9 cellular contexts compared by ENCODE assay signal in genomic region chr2:240820607-240821428, GRCh38. TPM values are rescaled to one million over a fixed set of nuclear protein-coding genes. Genes with fewer than 3 reads are reported as not detected.
A peak's percentile ranks its signal among the peaks of the same experiment; 100 is the strongest.
DNase-seq lines count a peak whose midpoint lies in the region; ATAC-seq and TF ChIP-seq lines count a peak whose summit lies in the region.
"Had no signal": no experiment of that assay in that cellular context is flagged by ENCODE, and none has a peak within 500 bp of the region (broad histone marks: within the 10 kb centered on the region; RNA-seq: fewer than 3 reads in every experiment).

No MANE protein-coding gene starts in this region.

- H4K8ac ChIP-seq in IMR-90 (ENCODE audit: low read depth in 2 of 2, low read length in 2 of 2) = no peak overlapping the region

- in situ Hi-C loops in IMR-90 (cut with MboI; ENCODE audit: low sequenced_read_pairs) = no loop called here

- no peaks in the 10 kb centered on the region for H3K9me2 ChIP-seq in PC-3 (replicated peaks; ENCODE audit: low read length)

- H2BK120ac ChIP-seq in IMR-90 (ENCODE audit: low read depth, low read length) = no peak overlapping the region

- TF ChIP-seq RAD21 in IMR-90 (IDR thresholded peaks at IDR 0.05; ENCODE audit: low read length) = no peak

- H3K4ac ChIP-seq in IMR-90 (ENCODE audit: low read depth, low read length) = no peak overlapping the region

- H2BK5ac ChIP-seq in IMR-90 (ENCODE audit: low read depth, low read length, poor library complexity, severe bottlenecking) = no peak overlapping the region

- no peak overlapping the region for H3K56ac ChIP-seq in IMR-90 (ENCODE audit: extremely low read depth, insufficient read depth, low read length)

- H4K20me1 ChIP-seq in IMR-90 (ENCODE audit: insufficient read depth, low read length) (no peaks in the 10 kb centered on the region; the same call in 1 of the 2 replicates), PC-3 (ENCODE audit: low read length) (no peaks in the 10 kb centered on the region)

- H2BK15ac ChIP-seq in IMR-90 (ENCODE audit: low read depth, low read length) = no peak overlapping the region

- peaks cover 14% of the 10 kb centered on the region for H3K4me1 Mint-ChIP-seq in endothelial cell (ENCODE audit: unreplicated experiment)

- TF ChIP-seq CTCF in IMR-90 (conservative IDR thresholded peaks at IDR 0.05; ENCODE audit: low read depth, low read length) = no peak
- TF ChIP-seq CTCF in PC-3 (conservative IDR thresholded peaks at IDR 0.05; ENCODE audit: low read depth, low read length) = no peak
- no peak for TF ChIP-seq CTCF in endothelial cell (IDR thresholded peaks at IDR 0.05; ENCODE audit: unreplicated experiment)

- H3K27ac ChIP-seq in IMR-90 (ENCODE audit: insufficient read depth, low read length) (no peak overlapping the region), PC-3 (ENCODE audit: low read length) (no peak overlapping the region)
- H3K27ac ChIP-seq: epithelial cell of prostate had no signal

- no peak for DNase-seq in IMR-90
- DNase-seq in PC-3 = no peak
- DNase-seq in endothelial cell (ENCODE audit: low spot score) = peak; percentile 51
- DNase-seq in putamen (ENCODE audit: low spot score) = peak; percentile 47
- no peak for DNase-seq in T-helper 9 cell

- no peaks in the 10 kb centered on the region for H3K9me1 ChIP-seq in IMR-90 (ENCODE audit: insufficient read depth, low read length)

- no peak overlapping the region for H2AK5ac ChIP-seq in IMR-90 (ENCODE audit: low read depth, low read length)

- H3K79me1 ChIP-seq in IMR-90 (ENCODE audit: low read depth in 1 of 2, low read length in 2 of 2) = no peaks in the 10 kb centered on the region

- no peak overlapping the region for H2AK9ac ChIP-seq in IMR-90 (replicated peaks; ENCODE audit: low read depth, low read length, poor library complexity)

- no peak overlapping the region for H4K5ac ChIP-seq in IMR-90 (ENCODE audit: low read depth, low read length)

- 1% methylated on average over 46 of the region's 64 CpGs; no CpG with 5 or more reads in 1 of the 2 experiments for WGBS in IMR-90 (ENCODE audit: extremely low coverage in 2 of 2, insufficient read length in 1 of 2), 2 experiments

- CTCF ChIA-PET in IMR-90 (lab: Yijun Ruan, JAX) (no interaction called here), PC-3 (lab: Charles Lee) (interaction anchor here (1.0 kb wide), 1 partner anchor 20 kb away, joined by 5 read pairs; no protein-coding TSS in a partner anchor)

- H3K4me2 ChIP-seq in IMR-90 (ENCODE audit: low read depth, low read length) (no peak overlapping the region), PC-3 (ENCODE audit: low read length) (no peak overlapping the region)

- H2BK20ac ChIP-seq in IMR-90 (ENCODE audit: low read depth, low read length) = no peak overlapping the region

- TF ChIP-seq POLR2A in IMR-90 (IDR thresholded peaks at IDR 0.05; ENCODE audit: low read depth, low read length) = no peak

- dilution Hi-C loops in IMR-90 (cut with HindIII; ENCODE audit: low sequenced_read_pairs, unreplicated experiment) = no loop called here

- no peak overlapping the region for H3K9ac ChIP-seq in IMR-90 (ENCODE audit: low read depth, low read length)
- H3K9ac ChIP-seq in PC-3 (ENCODE audit: low read length) = no peak overlapping the region

- POLR2A ChIA-PET in IMR-90 (lab: Charles Lee; ENCODE audit: unreplicated experiment) (no interaction called here), PC-3 (lab: Charles Lee; ENCODE audit: unreplicated experiment) (no interaction called here)

- H3K27ac Mint-ChIP-seq in endothelial cell (ENCODE audit: unreplicated experiment) = no peak overlapping the region

- peaks cover 25% of the 10 kb centered on the region for H3K27me3 Mint-ChIP-seq in endothelial cell (ENCODE audit: unreplicated experiment)

- H3K36me3 Mint-ChIP-seq in endothelial cell (ENCODE audit: low read depth, unreplicated experiment) = no peaks in the 10 kb centered on the region

- H3K18ac ChIP-seq in IMR-90 (ENCODE audit: low read depth, low read length) = no peak overlapping the region

- no peaks in the 10 kb centered on the region for H3K9me3 Mint-ChIP-seq in endothelial cell (ENCODE audit: unreplicated experiment)

- H4K91ac ChIP-seq in IMR-90 (ENCODE audit: insufficient read depth, low read depth, low read length) = no peak overlapping the region

- H2AFZ ChIP-seq in IMR-90 (replicated peaks; ENCODE audit: low read length, poor library complexity) (no peak overlapping the region), PC-3 (ENCODE audit: low read length) (no peak overlapping the region)

- no peaks in the 10 kb centered on the region for H3F3A ChIP-seq in PC-3 (ENCODE audit: low read length, unreplicated experiment)

- intact Hi-C loops in IMR-90 (cut with micrococcal nuclease) = no loop called here
- intact Hi-C loops in PC-3 (cut with micrococcal nuclease) = no loop called here

- no peak overlapping the region for H3K4me3 ChIP-seq in IMR-90 (ENCODE audit: insufficient read depth, low read depth, low read length)
- no peak overlapping the region for H3K4me3 ChIP-seq in PC-3 (ENCODE audit: low read length)

- H3K4me1 ChIP-seq in IMR-90 (ENCODE audit: control insufficient read depth, insufficient read depth, low read length) (no peaks in the 10 kb centered on the region), PC-3 (ENCODE audit: insufficient read depth, low read length) (no peaks in the 10 kb centered on the region)

- H3K14ac ChIP-seq in IMR-90 (replicated peaks; ENCODE audit: low read depth, low read length) = no peak overlapping the region

- BruUV-seq in IMR-90 (replicated peaks; lab: Mats Ljungman, UMichigan) (no TSS peak), PC-3 (replicated peaks; lab: Mats Ljungman, UMichigan) (no TSS peak)

- H3K9me3 ChIP-seq in IMR-90 (ENCODE audit: control insufficient read depth, insufficient read depth, low read length) (peaks cover 9% of the 10 kb centered on the region), PC-3 (ENCODE audit: low read length) (no peaks in the 10 kb centered on the region)

- no peaks in the 10 kb centered on the region for H3K36me3 ChIP-seq in IMR-90 (ENCODE audit: control insufficient read depth, insufficient read depth, low read length)
- no peaks in the 10 kb centered on the region for H3K36me3 ChIP-seq in PC-3 (ENCODE audit: low read depth, low read length)

- H3K4me3 Mint-ChIP-seq in endothelial cell (ENCODE audit: unreplicated experiment) = peak overlapping the region; percentile 84

- ATAC-seq in IMR-90 (ENCODE audit: low read depth) (peak; percentile 41; the same call in 1 of the 2 replicates), PC-3 (peak; percentile 51; the same call in 1 of the 2 replicates), GM18520 (IDR thresholded peaks at IDR 0.05; ENCODE audit: unreplicated experiment) (no peak), GM21360 (IDR thresholded peaks at IDR 0.05; ENCODE audit: unreplicated experiment) (no peak)

- H3K27me3 ChIP-seq in IMR-90 (ENCODE audit: control insufficient read depth, insufficient read depth, low read length) (peaks cover 71% of the 10 kb centered on the region), PC-3 (ENCODE audit: low read length) (peaks cover 57% of the 10 kb centered on the region)

- H3K23ac ChIP-seq in IMR-90 (ENCODE audit: low read depth, low read length) = no peak overlapping the region

- H3K79me2 ChIP-seq in PC-3 (ENCODE audit: low read length) = no peaks in the 10 kb centered on the region

TF ChIP-seq in IMR-90, 13 proteins besides CTCF, POLR2A, EP300 and RAD21:
- TF ChIP-seq RFX5 (IDR thresholded peaks at IDR 0.05; ENCODE audit: low read depth, low read length) (no peak), MAZ (IDR thresholded peaks at IDR 0.05; ENCODE audit: borderline replicate concordance, low read depth, low read length) (no peak), ELK1 (IDR thresholded peaks at IDR 0.05; ENCODE audit: borderline replicate concordance, low read depth, low read length) (no peak), CEBPB (IDR thresholded peaks at IDR 0.05; ENCODE audit: low read depth, low read length) (no peak), NFE2L2 (IDR thresholded peaks at IDR 0.05; ENCODE audit: low read depth, low read length) (no peak), RCOR1 (IDR thresholded peaks at IDR 0.05; ENCODE audit: insufficient replicate concordance, low read length) (no peak), SMC3 (IDR thresholded peaks at IDR 0.05; ENCODE audit: low read depth, low read length) (no peak), MAFK (IDR thresholded peaks at IDR 0.05; ENCODE audit: low read depth, low read length) (no peak), BHLHE40 (IDR thresholded peaks at IDR 0.05; ENCODE audit: low read depth, low read length) (no peak)
- TF ChIP-seq, protein P1, sequence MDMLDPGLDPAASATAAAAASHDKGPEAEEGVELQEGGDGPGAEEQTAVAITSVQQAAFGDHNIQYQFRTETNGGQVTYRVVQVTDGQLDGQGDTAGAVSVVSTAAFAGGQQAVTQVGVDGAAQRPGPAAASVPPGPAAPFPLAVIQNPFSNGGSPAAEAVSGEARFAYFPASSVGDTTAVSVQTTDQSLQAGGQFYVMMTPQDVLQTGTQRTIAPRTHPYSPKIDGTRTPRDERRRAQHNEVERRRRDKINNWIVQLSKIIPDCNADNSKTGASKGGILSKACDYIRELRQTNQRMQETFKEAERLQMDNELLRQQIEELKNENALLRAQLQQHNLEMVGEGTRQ (IDR thresholded peaks at IDR 0.05; ENCODE audit: low read depth, low read length) = no peak

RNA-seq across cellular contexts. Expression of gene KIF1A, which starts 0.8 kb away (rescaled TPM):
- total RNA-seq in IMR-90 (2012; rRNA removed) (under 0.01 TPM in 1 of 2 replicates, not detected in the other), PC-3 (2014; rRNA removed) (0.40 TPM in 1 of 2 replicates, not detected in the other), endothelial cell (ENCODE audit: unreplicated experiment) (52.2 TPM)
- not detected in 2 replicates for polyA plus RNA-seq in IMR-90 (2012; rRNA removed)
- not detected in 2 replicates for polyA plus RNA-seq in IMR-90 (2012; cell fraction: cytosol; rRNA removed)
- 0.01 TPM in 2 replicates for polyA plus RNA-seq in IMR-90 (2012; cell fraction: nucleus; rRNA removed; ENCODE audit: low replicate concordance)

RNA-seq across cellular contexts. Expression of gene AGXT, which starts 47.8 kb away (rescaled TPM):
- total RNA-seq in IMR-90 (2012; rRNA removed) (not detected in 2 replicates), PC-3 (2014; rRNA removed) (not detected in 2 replicates), endothelial cell (ENCODE audit: unreplicated experiment) (not detected)
- not detected in 2 replicates for polyA plus RNA-seq in IMR-90 (2012; rRNA removed)
- not detected in 2 replicates for polyA plus RNA-seq in IMR-90 (2012; cell fraction: cytosol; rRNA removed)
- not detected in 2 replicates for polyA plus RNA-seq in IMR-90 (2012; cell fraction: nucleus; rRNA removed; ENCODE audit: low replicate concordance)
- total RNA-seq: HT1080 had no signal

Comparison
In these comparisons a context has a peak if more than half of its experiments do, and no peak if none do; other contexts are left out.
1. ATAC-seq: peak in IMR-90 (single experiment) and PC-3 (single experiment); none in GM18520 (single experiment) and GM21360 (single experiment).
2. DNase-seq: peak in endothelial cell (single experiment) and putamen (single experiment); none in IMR-90 (single experiment), PC-3 (single experiment) and T-helper 9 cell (single experiment).
3. RNA of gene KIF1A, which starts 0.8 kb away (total RNA-seq): 52.2 TPM in endothelial cell (single experiment); under 0.01 TPM in IMR-90 and 0.40 TPM in PC-3; every median in the first group is over 10 times any median in the second.